Comparison of ENCODE assay signal across 3 cellular contexts in the genomic region with DNA sequence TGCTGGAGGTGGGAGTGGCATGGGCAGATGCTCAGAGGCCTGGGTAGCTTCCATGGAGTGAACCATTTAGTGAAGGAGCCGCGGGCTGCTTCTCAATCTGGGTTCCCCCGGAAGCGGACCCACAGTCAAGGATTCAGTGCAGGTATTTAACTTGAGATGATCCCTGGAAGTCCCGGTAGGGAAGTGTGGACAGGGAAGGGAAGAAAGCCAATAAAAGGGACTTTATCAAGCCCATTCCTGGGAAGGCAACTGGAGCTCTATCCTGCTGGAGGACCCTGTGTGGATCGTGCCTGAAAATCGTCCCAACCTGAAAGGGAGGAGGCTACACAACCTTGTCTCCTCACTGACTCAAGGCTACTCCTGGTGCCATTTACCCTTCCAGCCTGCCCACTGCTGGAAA.
TF ChIP-seq lines count a peak whose summit lies in the region.

No MANE protein-coding gene starts in this region.

TF ChIP-seq in SK-N-SH treated with all-trans-retinoic acid at 6 μM for 48 hours, 23 proteins besides CTCF, POLR2A, EP300 and RAD21 (continued from another document and continues in another):
- TF ChIP-seq PPARA (CRISPR knock-in tag; IDR thresholded peaks at IDR 0.05; ENCODE audit: borderline replicate concordance) (no peak), ARNTL (CRISPR knock-in tag; IDR thresholded peaks at IDR 0.05; ENCODE audit: borderline replicate concordance, low read depth) (no peak), TCF4 (CRISPR knock-in tag; IDR thresholded peaks at IDR 0.05; ENCODE audit: borderline replicate concordance) (no peak), ZFP30 (CRISPR knock-in tag; IDR thresholded peaks at IDR 0.05) (no peak), ISL1 (CRISPR knock-in tag; IDR thresholded peaks at IDR 0.05) (no peak), CSDC2 (CRISPR knock-in tag; IDR thresholded peaks at IDR 0.05) (no peak), ESRRG (CRISPR knock-in tag; IDR thresholded peaks at IDR 0.05) (no peak), TOX (CRISPR knock-in tag; IDR thresholded peaks at IDR 0.05; ENCODE audit: borderline replicate concordance) (no peak), OSR1 (CRISPR knock-in tag; IDR thresholded peaks at IDR 0.05) (no peak), ZFP3 (CRISPR knock-in tag; IDR thresholded peaks at IDR 0.05) (no peak), RARB (CRISPR knock-in tag; IDR thresholded peaks at IDR 0.05) (no peak)
- TF ChIP-seq, protein P1, sequence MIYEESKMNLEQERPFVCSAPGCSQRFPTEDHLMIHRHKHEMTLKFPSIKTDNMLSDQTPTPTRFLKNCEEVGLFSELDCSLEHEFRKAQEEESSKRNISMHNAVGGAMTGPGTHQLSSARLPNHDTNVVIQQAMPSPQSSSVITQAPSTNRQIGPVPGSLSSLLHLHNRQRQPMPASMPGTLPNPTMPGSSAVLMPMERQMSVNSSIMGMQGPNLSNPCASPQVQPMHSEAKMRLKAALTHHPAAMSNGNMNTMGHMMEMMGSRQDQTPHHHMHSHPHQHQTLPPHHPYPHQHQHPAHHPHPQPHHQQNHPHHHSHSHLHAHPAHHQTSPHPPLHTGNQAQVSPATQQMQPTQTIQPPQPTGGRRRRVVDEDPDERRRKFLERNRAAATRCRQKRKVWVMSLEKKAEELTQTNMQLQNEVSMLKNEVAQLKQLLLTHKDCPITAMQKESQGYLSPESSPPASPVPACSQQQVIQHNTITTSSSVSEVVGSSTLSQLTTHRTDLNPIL (CRISPR knock-in tag; IDR thresholded peaks at IDR 0.05; ENCODE audit: low read depth), result no peak
- TF ChIP-seq, protein P2, sequence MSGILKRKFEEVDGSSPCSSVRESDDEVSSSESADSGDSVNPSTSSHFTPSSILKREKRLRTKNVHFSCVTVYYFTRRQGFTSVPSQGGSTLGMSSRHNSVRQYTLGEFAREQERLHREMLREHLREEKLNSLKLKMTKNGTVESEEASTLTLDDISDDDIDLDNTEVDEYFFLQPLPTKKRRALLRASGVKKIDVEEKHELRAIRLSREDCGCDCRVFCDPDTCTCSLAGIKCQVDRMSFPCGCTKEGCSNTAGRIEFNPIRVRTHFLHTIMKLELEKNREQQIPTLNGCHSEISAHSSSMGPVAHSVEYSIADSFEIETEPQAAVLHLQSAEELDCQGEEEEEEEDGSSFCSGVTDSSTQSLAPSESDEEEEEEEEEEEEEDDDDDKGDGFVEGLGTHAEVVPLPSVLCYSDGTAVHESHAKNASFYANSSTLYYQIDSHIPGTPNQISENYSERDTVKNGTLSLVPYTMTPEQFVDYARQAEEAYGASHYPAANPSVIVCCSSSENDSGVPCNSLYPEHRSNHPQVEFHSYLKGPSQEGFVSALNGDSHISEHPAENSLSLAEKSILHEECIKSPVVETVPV (CRISPR knock-in tag; IDR thresholded peaks at IDR 0.05), result no peak
- TF ChIP-seq, protein P3, sequence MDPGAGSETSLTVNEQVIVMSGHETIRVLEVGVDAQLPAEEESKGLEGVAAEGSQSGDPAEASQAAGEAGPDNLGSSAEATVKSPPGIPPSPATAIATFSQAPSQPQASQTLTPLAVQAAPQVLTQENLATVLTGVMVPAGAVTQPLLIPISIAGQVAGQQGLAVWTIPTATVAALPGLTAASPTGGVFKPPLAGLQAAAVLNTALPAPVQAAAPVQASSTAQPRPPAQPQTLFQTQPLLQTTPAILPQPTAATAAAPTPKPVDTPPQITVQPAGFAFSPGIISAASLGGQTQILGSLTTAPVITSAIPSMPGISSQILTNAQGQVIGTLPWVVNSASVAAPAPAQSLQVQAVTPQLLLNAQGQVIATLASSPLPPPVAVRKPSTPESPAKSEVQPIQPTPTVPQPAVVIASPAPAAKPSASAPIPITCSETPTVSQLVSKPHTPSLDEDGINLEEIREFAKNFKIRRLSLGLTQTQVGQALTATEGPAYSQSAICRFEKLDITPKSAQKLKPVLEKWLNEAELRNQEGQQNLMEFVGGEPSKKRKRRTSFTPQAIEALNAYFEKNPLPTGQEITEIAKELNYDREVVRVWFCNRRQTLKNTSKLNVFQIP (CRISPR knock-in tag; IDR thresholded peaks at IDR 0.05; ENCODE audit: borderline replicate concordance, low read depth), result no peak

TF ChIP-seq in SK-N-SH, 30 proteins besides CTCF, POLR2A, EP300 and RAD21 (continued from another document):
- TF ChIP-seq ELF1 (IDR thresholded peaks at IDR 0.05) (no peak), SIN3A (IDR thresholded peaks at IDR 0.05; ENCODE audit: borderline replicate concordance, low read depth, low read length) (no peak), NRF1 (IDR thresholded peaks at IDR 0.05; ENCODE audit: low read depth, low read length) (no peak), FOXJ3 (CRISPR knock-in tag; IDR thresholded peaks at IDR 0.05) (no peak)
- TF ChIP-seq, protein P4, sequence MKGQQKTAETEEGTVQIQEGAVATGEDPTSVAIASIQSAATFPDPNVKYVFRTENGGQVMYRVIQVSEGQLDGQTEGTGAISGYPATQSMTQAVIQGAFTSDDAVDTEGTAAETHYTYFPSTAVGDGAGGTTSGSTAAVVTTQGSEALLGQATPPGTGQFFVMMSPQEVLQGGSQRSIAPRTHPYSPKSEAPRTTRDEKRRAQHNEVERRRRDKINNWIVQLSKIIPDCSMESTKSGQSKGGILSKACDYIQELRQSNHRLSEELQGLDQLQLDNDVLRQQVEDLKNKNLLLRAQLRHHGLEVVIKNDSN (IDR thresholded peaks at IDR 0.05; ENCODE audit: borderline replicate concordance, low read depth), result no peak

TF ChIP-seq in HCT116, 20 proteins besides CTCF, POLR2A, EP300 and RAD21:
- TF ChIP-seq, protein P5, sequence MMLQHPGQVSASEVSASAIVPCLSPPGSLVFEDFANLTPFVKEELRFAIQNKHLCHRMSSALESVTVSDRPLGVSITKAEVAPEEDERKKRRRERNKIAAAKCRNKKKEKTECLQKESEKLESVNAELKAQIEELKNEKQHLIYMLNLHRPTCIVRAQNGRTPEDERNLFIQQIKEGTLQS (IDR thresholded peaks at IDR 0.05), result no peak
- TF ChIP-seq SRF (IDR thresholded peaks at IDR 0.05; ENCODE audit: low read depth) (no peak), POLR2AphosphoS5 (IDR thresholded peaks at IDR 0.05; ENCODE audit: low read depth, low read length) (no peak), YY1 (IDR thresholded peaks at IDR 0.05; ENCODE audit: extremely low read depth, insufficient replicate concordance, low read depth, low read length) (no peak), ZFX (IDR thresholded peaks at IDR 0.05) (no peak), CBX3 (IDR thresholded peaks at IDR 0.05; ENCODE audit: low read depth) (no peak), ELF1 (IDR thresholded peaks at IDR 0.05; ENCODE audit: borderline replicate concordance, low read depth) (no peak)
- TF ChIP-seq, protein P6, sequence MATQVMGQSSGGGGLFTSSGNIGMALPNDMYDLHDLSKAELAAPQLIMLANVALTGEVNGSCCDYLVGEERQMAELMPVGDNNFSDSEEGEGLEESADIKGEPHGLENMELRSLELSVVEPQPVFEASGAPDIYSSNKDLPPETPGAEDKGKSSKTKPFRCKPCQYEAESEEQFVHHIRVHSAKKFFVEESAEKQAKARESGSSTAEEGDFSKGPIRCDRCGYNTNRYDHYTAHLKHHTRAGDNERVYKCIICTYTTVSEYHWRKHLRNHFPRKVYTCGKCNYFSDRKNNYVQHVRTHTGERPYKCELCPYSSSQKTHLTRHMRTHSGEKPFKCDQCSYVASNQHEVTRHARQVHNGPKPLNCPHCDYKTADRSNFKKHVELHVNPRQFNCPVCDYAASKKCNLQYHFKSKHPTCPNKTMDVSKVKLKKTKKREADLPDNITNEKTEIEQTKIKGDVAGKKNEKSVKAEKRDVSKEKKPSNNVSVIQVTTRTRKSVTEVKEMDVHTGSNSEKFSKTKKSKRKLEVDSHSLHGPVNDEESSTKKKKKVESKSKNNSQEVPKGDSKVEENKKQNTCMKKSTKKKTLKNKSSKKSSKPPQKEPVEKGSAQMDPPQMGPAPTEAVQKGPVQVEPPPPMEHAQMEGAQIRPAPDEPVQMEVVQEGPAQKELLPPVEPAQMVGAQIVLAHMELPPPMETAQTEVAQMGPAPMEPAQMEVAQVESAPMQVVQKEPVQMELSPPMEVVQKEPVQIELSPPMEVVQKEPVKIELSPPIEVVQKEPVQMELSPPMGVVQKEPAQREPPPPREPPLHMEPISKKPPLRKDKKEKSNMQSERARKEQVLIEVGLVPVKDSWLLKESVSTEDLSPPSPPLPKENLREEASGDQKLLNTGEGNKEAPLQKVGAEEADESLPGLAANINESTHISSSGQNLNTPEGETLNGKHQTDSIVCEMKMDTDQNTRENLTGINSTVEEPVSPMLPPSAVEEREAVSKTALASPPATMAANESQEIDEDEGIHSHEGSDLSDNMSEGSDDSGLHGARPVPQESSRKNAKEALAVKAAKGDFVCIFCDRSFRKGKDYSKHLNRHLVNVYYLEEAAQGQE (IDR thresholded peaks at IDR 0.05; ENCODE audit: low read depth), result no peak
